ENCODE assay signal across 9 cellular contexts in genomic region chr5:17229308-17229707, GRCh38. TPM values are rescaled to one million over a fixed set of nuclear protein-coding genes. Genes with fewer than 3 reads are reported as not detected.
DNase-seq lines count a peak whose midpoint lies in the region; ATAC-seq and TF ChIP-seq lines count a peak whose summit lies in the region.
"Had no signal": no experiment of that assay in that cellular context is flagged by ENCODE, and none has a peak within 500 bp of the region (broad histone marks: within the 10 kb centered on the region; RNA-seq: fewer than 3 reads in every experiment).

No MANE protein-coding gene starts in this region.

- H3K4me3 Mint-ChIP-seq in endothelial cell (ENCODE audit: unreplicated experiment), result no peak overlapping the region

- intact Hi-C loops in transverse colon (cut with DNase I; ENCODE audit: low total_unique reads), result no loop called here

- no peak for TF ChIP-seq CTCF in endothelial cell (IDR thresholded peaks at IDR 0.05; ENCODE audit: unreplicated experiment)
- TF ChIP-seq CTCF in transverse colon (IDR thresholded peaks at IDR 0.05), result no peak

- H3K4me3 ChIP-seq in GM08714 (ENCODE audit: low read length) (peak overlapping the region; percentile 7; the same call in 1 of the 2 replicates), transverse colon (no peak overlapping the region)

- H3K9me3 ChIP-seq in transverse colon, result no peaks in the 10 kb centered on the region

- no peaks in the 10 kb centered on the region for H3K36me3 ChIP-seq in transverse colon

- DNase-seq in endothelial cell (ENCODE audit: low spot score) (no peak), transverse colon (no peak), NCI-H82 treated with DMSO at 0.1 percent for 48 hours (lab: John Stamatoyannopoulos, UW; ENCODE audit: unreplicated experiment) (no peak)
- DNase-seq in activated naive CD4-positive, alpha-beta T cell treated with Interleukin-2 at 50 U/mL for 16 hours, result no peak
- DNase-seq in stimulated activated naive CD4-positive, alpha-beta T cell (lab: John Stamatoyannopoulos, UW), result no peak
- DNase-seq: KBM-7 had no signal

- in situ Hi-C loops in transverse colon (cut with MboI; ENCODE audit: low pct_ligation_motif_present in 1 of 4, low pct_unique_long_range_greater_than_20kb in 1 of 4, low sequenced_read_pairs in 3 of 4), result loop anchor here in 1 of 4 donors (10.0 kb wide), 1 partner anchor 1055 kb away; no protein-coding TSS in a partner anchor

- peak; percentile 30 for ATAC-seq in GM19467 (IDR thresholded peaks at IDR 0.05; ENCODE audit: unreplicated experiment)
- peak; percentile 42 for ATAC-seq in HG03097 (IDR thresholded peaks at IDR 0.05; ENCODE audit: low FRiP score, unreplicated experiment)

- H3K9me3 Mint-ChIP-seq in endothelial cell (ENCODE audit: unreplicated experiment), result no peaks in the 10 kb centered on the region

- TF ChIP-seq EP300 in transverse colon (IDR thresholded peaks at IDR 0.05; ENCODE audit: low read depth), result no peak

- peaks cover 3% of the 10 kb centered on the region for H3K27me3 Mint-ChIP-seq in endothelial cell (ENCODE audit: unreplicated experiment)

- peak overlapping the region; percentile 72 for H3K27ac Mint-ChIP-seq in endothelial cell (ENCODE audit: unreplicated experiment)

- no peak for TF ChIP-seq POLR2A in transverse colon (IDR thresholded peaks at IDR 0.05)

- H3K27ac ChIP-seq in transverse colon, result no peak overlapping the region

- WGBS in transverse colon (ENCODE audit: low coverage in 1 of 2), 2 donors, result 67 to 80% methylated on average over 4 of the region's 4 CpGs

- H3K4me1 ChIP-seq in transverse colon, result no peaks in the 10 kb centered on the region

- peaks cover 32% of the 10 kb centered on the region for H3K4me1 Mint-ChIP-seq in endothelial cell (ENCODE audit: unreplicated experiment)

- H3K27me3 ChIP-seq in transverse colon, result no peaks in the 10 kb centered on the region

- H3K36me3 Mint-ChIP-seq in endothelial cell (ENCODE audit: low read depth, unreplicated experiment), result peaks cover 15% of the 10 kb centered on the region

RNA-seq across cellular contexts. Expression of gene BASP1, which starts 11.9 kb away (rescaled TPM):
- total RNA-seq in endothelial cell (ENCODE audit: unreplicated experiment) (95.2 TPM), transverse colon (10 to 100 TPM in 2 of 4 donors, 1 to 10 TPM in 2; 1.5 to 36.4 (median 9.2) TPM)
